In the genomic region with DNA sequence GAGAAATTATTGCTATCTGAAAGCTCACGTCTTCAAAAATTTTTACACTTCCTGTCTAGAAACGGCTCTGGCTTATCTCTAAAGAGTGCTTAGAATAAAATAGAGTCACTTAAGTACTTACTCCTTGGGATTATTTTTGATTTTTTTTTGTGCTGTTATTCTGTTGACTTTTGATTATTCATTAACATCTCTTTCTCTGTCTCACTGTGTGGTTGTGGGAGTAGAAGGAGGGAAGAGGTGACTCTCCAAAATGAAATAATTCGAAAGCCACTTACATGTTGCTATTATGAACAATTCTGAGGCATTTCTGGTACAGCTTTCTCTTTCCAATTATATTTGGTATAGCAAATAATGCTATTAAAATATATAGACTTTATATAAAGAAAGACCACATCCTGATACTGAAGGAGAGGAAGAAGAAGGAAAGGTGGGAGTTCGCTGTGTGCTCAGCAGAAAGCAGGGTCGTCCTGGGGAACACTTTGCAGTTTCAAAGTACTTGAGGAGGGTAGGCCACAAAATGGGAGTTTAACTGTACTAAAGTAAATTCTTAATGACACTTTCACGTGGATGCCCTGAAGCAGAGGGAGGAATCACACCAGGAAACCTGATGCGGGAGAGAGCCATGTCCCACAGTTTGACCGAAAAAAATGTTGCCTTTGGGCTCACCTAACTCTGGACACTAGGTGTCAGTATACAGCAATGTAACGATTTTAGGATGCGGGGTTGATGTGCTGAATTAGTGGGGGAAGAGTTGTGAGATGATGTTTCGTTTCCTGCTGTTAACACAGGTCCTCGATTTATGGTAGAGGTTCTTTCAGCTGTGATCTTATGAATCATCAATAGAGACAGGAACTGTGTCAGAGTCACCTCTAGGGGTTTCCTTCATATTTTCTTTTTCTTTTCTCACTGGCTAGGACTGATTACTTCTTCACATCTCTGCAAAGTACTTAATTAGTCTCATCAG, we compare ENCODE assay signal across 8 cellular contexts. TPM values are rescaled to one million over a fixed set of nuclear protein-coding genes. Genes with fewer than 3 reads are reported as not detected.
DNase-seq lines count a peak whose midpoint lies in the region; ATAC-seq, FAIRE-seq and TF ChIP-seq lines count a peak whose summit lies in the region.

No MANE protein-coding gene starts in this region.

- DNase-seq in GM10266 (ENCODE audit: extremely low spot score) (peak; percentile 54), HCEC 1CT (peak; percentile 89), RPMI7951 (ENCODE audit: low read depth) (peak; percentile 89), fibroblast of the aortic adventitia (ENCODE audit: low read depth) (peak; percentile 92), urothelium cell line (ENCODE audit: low spot score) (peak; percentile 64)

- ATAC-seq in activated T-helper 17 cell treated with anti-CD3 and anti-CD28 coated beads, Interleukin-2, amount 50 U/mL, for 72 hours (replicated peaks): peak; percentile 99

- peak overlapping the region; percentile 14 for H3K9ac ChIP-seq in Loucy (ENCODE audit: low read depth, low read length, poor library complexity, severe bottlenecking)

- H3K4me2 ChIP-seq in Loucy (ENCODE audit: low read depth, low read length, poor library complexity, severe bottlenecking): peak overlapping the region; percentile 69

- peak overlapping the region; percentile 36 for H3K27ac Mint-ChIP-seq in activated T-helper 17 cell treated with anti-CD3 and anti-CD28 coated beads, Interleukin-2, amount 50 U/mL, for 72 hours

- no peaks in the 10 kb centered on the region for H3K27me3 ChIP-seq in Loucy (ENCODE audit: insufficient read depth, low read length, poor library complexity, severe bottlenecking)
- peaks cover 51% of the 10 kb centered on the region for H3K27me3 ChIP-seq in neutrophil

- H3K4me1 ChIP-seq in Loucy (ENCODE audit: insufficient read depth, low read length, poor library complexity, severe bottlenecking) (peaks cover 20% of the 10 kb centered on the region), neutrophil (ENCODE audit: control insufficient read depth in 1 of 2, insufficient read depth in 1 of 2, low read depth in 1 of 2, low read length in 1 of 2) (no peaks in the 10 kb centered on the region)

- peak overlapping the region; percentile 52 for H3K4me3 ChIP-seq in Loucy (ENCODE audit: low read length, poor library complexity, severe bottlenecking)
- peak overlapping the region; percentile 38 for H3K4me3 ChIP-seq in fibroblast of the aortic adventitia (ENCODE audit: low read depth, low read length)
- no peak overlapping the region for H3K4me3 ChIP-seq in neutrophil (ENCODE audit: low read depth in 1 of 2, low read length in 1 of 2)

- peak; percentile 82 for TF ChIP-seq CTCF in GM10266 (IDR thresholded peaks at IDR 0.05; ENCODE audit: control insufficient read depth, insufficient read depth, low read depth, missing control alignments)
- peak; percentile 82 for TF ChIP-seq CTCF in Loucy (conservative IDR thresholded peaks at IDR 0.05; ENCODE audit: low read length)
- peak; percentile 80 for TF ChIP-seq CTCF in fibroblast of the aortic adventitia (IDR thresholded peaks at IDR 0.05; ENCODE audit: insufficient read depth, low read length)
- peak; percentile 55 for TF ChIP-seq CTCF in neutrophil (IDR thresholded peaks at IDR 0.05)

- H3K36me3 Mint-ChIP-seq in activated T-helper 17 cell treated with anti-CD3 and anti-CD28 coated beads, Interleukin-2, amount 50 U/mL, for 72 hours (ENCODE audit: low read depth): no peaks in the 10 kb centered on the region

- H3K79me2 ChIP-seq in Loucy (ENCODE audit: insufficient read depth, low read length): no peaks in the 10 kb centered on the region

- H3K9me3 ChIP-seq in Loucy (ENCODE audit: insufficient read depth, low read depth, low read length) (no peaks in the 10 kb centered on the region), neutrophil (no peaks in the 10 kb centered on the region)

- H3K9me2 ChIP-seq in Loucy (replicated peaks; ENCODE audit: low read depth, low read length): no peaks in the 10 kb centered on the region

- H2AFZ ChIP-seq in Loucy (ENCODE audit: low read length): peak overlapping the region; percentile 81

- H3K9me3 Mint-ChIP-seq in activated T-helper 17 cell treated with anti-CD3 and anti-CD28 coated beads, Interleukin-2, amount 50 U/mL, for 72 hours: no peaks in the 10 kb centered on the region

- H3K36me3 ChIP-seq in Loucy (ENCODE audit: insufficient read depth, low read length) (no peaks in the 10 kb centered on the region), neutrophil (no peaks in the 10 kb centered on the region)

- no peaks in the 10 kb centered on the region for H4K20me1 ChIP-seq in Loucy (ENCODE audit: insufficient read depth, low read length, poor library complexity, severe bottlenecking)

- no peak overlapping the region for H3K27ac ChIP-seq in neutrophil

- FAIRE-seq in urothelium cell line (lab: Jason Lieb, UNC): no peak

- H3K27me3 Mint-ChIP-seq in activated T-helper 17 cell treated with anti-CD3 and anti-CD28 coated beads, Interleukin-2, amount 50 U/mL, for 72 hours: peaks cover 11% of the 10 kb centered on the region

- peaks cover 14% of the 10 kb centered on the region for H3K4me1 Mint-ChIP-seq in activated T-helper 17 cell treated with anti-CD3 and anti-CD28 coated beads, Interleukin-2, amount 50 U/mL, for 72 hours

- no peaks in the 10 kb centered on the region for H3F3A ChIP-seq in Loucy (ENCODE audit: low read depth)

- H3K4me3 Mint-ChIP-seq in activated T-helper 17 cell treated with anti-CD3 and anti-CD28 coated beads, Interleukin-2, amount 50 U/mL, for 72 hours: peak overlapping the region; percentile 34

RNA-seq across cellular contexts. Expression of a gene that starts 9.8 kb away (rescaled TPM):
- total RNA-seq in RPMI7951 (2014; rRNA removed; shearing (Covaris generic)): 391 and 396 TPM in 2 replicates
- total RNA-seq in activated T-helper 17 cell treated with anti-CD3 and anti-CD28 coated beads, Interleukin-2, amount 50 U/mL, for 72 hours: 100 to 1,000 TPM in 1 of 2 donors, 10 to 100 TPM in 1; 99.4 to 120 TPM
- 169 and 177 TPM in 2 replicates for total RNA-seq in fibroblast of the aortic adventitia (ENCODE audit: low replicate concordance)

Comparison
In these comparisons a context has a peak if more than half of its experiments do, and no peak if none do; other contexts are left out.
1. H3K4me3 ChIP-seq: peak in Loucy (single experiment) and fibroblast of the aortic adventitia (single experiment); none in neutrophil (0 of 2).
2. Peak in every context shown above with its lines, with median percentiles within 50 percentile points of each other: DNase-seq and CTCF ChIP-seq.